1 cellular context compared by ENCODE assay signal in genomic region chr9:133404440-133405002, GRCh38.
TF ChIP-seq lines count a peak whose summit lies in the region.

No MANE protein-coding gene starts in this region.

TF ChIP-seq in HepG2, 621 proteins besides CTCF, POLR2A, EP300 and RAD21:
- TF ChIP-seq GABPB1 (CRISPR knock-in tag; IDR thresholded peaks at IDR 0.05), result no peak
- no peak for TF ChIP-seq KDM3A (CRISPR knock-in tag; IDR thresholded peaks at IDR 0.05; ENCODE audit: low read depth)
- TF ChIP-seq ZNF768 (CRISPR knock-in tag; IDR thresholded peaks at IDR 0.05), result no peak
- TF ChIP-seq POLR2G (IDR thresholded peaks at IDR 0.05; ENCODE audit: low read depth, low read length), result peak; percentile 49; the same call in 1 of the 2 replicates
- no peak for TF ChIP-seq ARNT2 (CRISPR knock-in tag; IDR thresholded peaks at IDR 0.05; ENCODE audit: low read depth)
- TF ChIP-seq AGO2 (optimal IDR thresholded peaks at IDR 0.05; ENCODE audit: low read depth, low read length), result peak; percentile 91
- no peak for TF ChIP-seq TERF1 (CRISPR knock-in tag; IDR thresholded peaks at IDR 0.05)
- TF ChIP-seq ZNF33A (CRISPR knock-in tag; IDR thresholded peaks at IDR 0.05; ENCODE audit: borderline replicate concordance), result no peak
- TF ChIP-seq ZNF782 (CRISPR knock-in tag; IDR thresholded peaks at IDR 0.05; ENCODE audit: borderline replicate concordance), result no peak
- TF ChIP-seq ZFP91 (CRISPR knock-in tag; IDR thresholded peaks at IDR 0.05; ENCODE audit: borderline replicate concordance), result peak; percentile 14; the same call in 1 of the 2 replicates
- TF ChIP-seq ZNF18 (CRISPR knock-in tag; IDR thresholded peaks at IDR 0.05; ENCODE audit: insufficient replicate concordance), result no peak
